ENCODE assay signal across 17 cellular contexts in genomic region chr13:35797244-35797643, GRCh38.
A peak's percentile ranks its signal among the peaks of the same experiment; 100 is the strongest.
DNase-seq lines count a peak whose midpoint lies in the region; ATAC-seq and TF ChIP-seq lines count a peak whose summit lies in the region.
"Had no signal": no experiment of that assay in that cellular context is flagged by ENCODE, and none has a peak within 500 bp of the region (broad histone marks: within the 10 kb centered on the region; RNA-seq: fewer than 3 reads in every experiment).

No MANE protein-coding gene starts in this region.

- no peak for ATAC-seq in activated naive CD8-positive, alpha-beta T cell treated with anti-CD3 and anti-CD28 coated beads, Interleukin-2, amount 50 U/mL, for 24 hours

- no peaks in the 10 kb centered on the region for H3K9me3 Mint-ChIP-seq in activated naive CD8-positive, alpha-beta T cell treated with anti-CD3 and anti-CD28 coated beads for 36 hours
- no peaks in the 10 kb centered on the region for H3K9me3 Mint-ChIP-seq in activated naive CD8-positive, alpha-beta T cell treated with anti-CD3 and anti-CD28 coated beads, Interleukin-2, amount 50 U/mL, for 24 hours
- no peaks in the 10 kb centered on the region for H3K9me3 Mint-ChIP-seq in nephron progenitor cell
- H3K9me3 Mint-ChIP-seq: HFFc6 had no signal

- peak overlapping the region; percentile 58 for H3K27ac Mint-ChIP-seq in activated naive CD8-positive, alpha-beta T cell treated with anti-CD3 and anti-CD28 coated beads for 36 hours
- no peak overlapping the region for H3K27ac Mint-ChIP-seq in activated naive CD8-positive, alpha-beta T cell treated with anti-CD3 and anti-CD28 coated beads, Interleukin-2, amount 50 U/mL, for 24 hours
- peak overlapping the region; percentile 52 for H3K27ac Mint-ChIP-seq in nephron progenitor cell
- H3K27ac Mint-ChIP-seq: HFFc6 had no signal

- TF ChIP-seq POLR2A in sigmoid colon (IDR thresholded peaks at IDR 0.05), result no peak

- no peaks in the 10 kb centered on the region for H3K36me3 Mint-ChIP-seq in activated naive CD8-positive, alpha-beta T cell treated with anti-CD3 and anti-CD28 coated beads for 36 hours
- H3K36me3 Mint-ChIP-seq in activated naive CD8-positive, alpha-beta T cell treated with anti-CD3 and anti-CD28 coated beads, Interleukin-2, amount 50 U/mL, for 24 hours (ENCODE audit: low read depth), result no peaks in the 10 kb centered on the region
- no peaks in the 10 kb centered on the region for H3K36me3 Mint-ChIP-seq in nephron progenitor cell (ENCODE audit: low read depth)
- H3K36me3 Mint-ChIP-seq: CD8-positive, alpha-beta memory T cell had no signal

- peaks cover 4% of the 10 kb centered on the region for H3K27me3 Mint-ChIP-seq in activated naive CD8-positive, alpha-beta T cell treated with anti-CD3 and anti-CD28 coated beads for 36 hours
- H3K27me3 Mint-ChIP-seq in activated naive CD8-positive, alpha-beta T cell treated with anti-CD3 and anti-CD28 coated beads, Interleukin-2, amount 50 U/mL, for 24 hours, result no peaks in the 10 kb centered on the region
- peaks cover 2% of the 10 kb centered on the region for H3K27me3 Mint-ChIP-seq in nephron progenitor cell (ENCODE audit: low read depth, poor library complexity)
- H3K27me3 Mint-ChIP-seq: CD8-positive, alpha-beta memory T cell had no signal

- H3K4me3 Mint-ChIP-seq in activated naive CD8-positive, alpha-beta T cell treated with anti-CD3 and anti-CD28 coated beads for 36 hours, result no peak overlapping the region
- H3K4me3 Mint-ChIP-seq in activated naive CD8-positive, alpha-beta T cell treated with anti-CD3 and anti-CD28 coated beads, Interleukin-2, amount 50 U/mL, for 24 hours, result no peak overlapping the region
- H3K4me3 Mint-ChIP-seq in nephron progenitor cell, result no peak overlapping the region
- H3K4me3 Mint-ChIP-seq: CD8-positive, alpha-beta memory T cell; HFFc6 had no signal

- H4K20me1 ChIP-seq in hepatocyte (ENCODE audit: insufficient read depth, poor library complexity, severe bottlenecking), result no peaks in the 10 kb centered on the region
- H4K20me1 ChIP-seq: BLaER1 had no signal

- no peaks in the 10 kb centered on the region for H3K4me1 Mint-ChIP-seq in activated naive CD8-positive, alpha-beta T cell treated with anti-CD3 and anti-CD28 coated beads for 36 hours
- no peaks in the 10 kb centered on the region for H3K4me1 Mint-ChIP-seq in activated naive CD8-positive, alpha-beta T cell treated with anti-CD3 and anti-CD28 coated beads, Interleukin-2, amount 50 U/mL, for 24 hours
- peaks cover 28% of the 10 kb centered on the region for H3K4me1 Mint-ChIP-seq in nephron progenitor cell
- H3K4me1 Mint-ChIP-seq: CD8-positive, alpha-beta memory T cell had no signal

- H2AFZ ChIP-seq in hepatocyte, result no peak overlapping the region

- no peaks in the 10 kb centered on the region for H3K79me2 ChIP-seq in hepatocyte

- TF ChIP-seq CTCF in hepatocyte (IDR thresholded peaks at IDR 0.05; ENCODE audit: poor library complexity), result no peak
- no peak for TF ChIP-seq CTCF in nephron progenitor cell (IDR thresholded peaks at IDR 0.05)
- no peak for TF ChIP-seq CTCF in sigmoid colon (IDR thresholded peaks at IDR 0.05)
- TF ChIP-seq CTCF in brain microvascular endothelial cell (IDR thresholded peaks at IDR 0.05; ENCODE audit: low read depth, low read length, missing control alignments), result no peak

- H3K36me3 ChIP-seq in hepatocyte (replicated peaks; ENCODE audit: insufficient read depth, low read depth) (no peaks in the 10 kb centered on the region), sigmoid colon (no peaks in the 10 kb centered on the region), brain microvascular endothelial cell (replicated peaks) (no peaks in the 10 kb centered on the region)
- H3K36me3 ChIP-seq: BLaER1 had no signal

- no peak for DNase-seq in activated naive CD8-positive, alpha-beta T cell treated with anti-CD3 and anti-CD28 coated beads for 36 hours
- DNase-seq in activated naive CD8-positive, alpha-beta T cell treated with anti-CD3 and anti-CD28 coated beads, Interleukin-2, amount 50 U/mL, for 24 hours, result no peak
- DNase-seq in hepatocyte (ENCODE audit: low spot score) (no peak), nephron progenitor cell (no peak), sigmoid colon (no peak), brain microvascular endothelial cell (no peak), cerebellar nuclear complex (lab: John Stamatoyannopoulos, UW) (no peak), glomerular visceral epithelial cell (ENCODE audit: extremely low spot score) (no peak)
- DNase-seq: 8988T; AML-193; Caco-2; CD8-positive, alpha-beta memory T cell; DND-41; GF-D8; HCEC 1CT; HFFc6 had no signal

- intact Hi-C loops in sigmoid colon (cut with DNase I), result no loop called here

- peak overlapping the region; percentile 17 for H3K27ac ChIP-seq in hepatocyte
- peak overlapping the region in 3 of 4 donors; percentile 5 to 29 (median 23) for H3K27ac ChIP-seq in sigmoid colon
- no peak overlapping the region for H3K27ac ChIP-seq in brain microvascular endothelial cell
- H3K27ac ChIP-seq: BLaER1 had no signal

- H3K9me3 ChIP-seq in hepatocyte (ENCODE audit: low read depth) (no peaks in the 10 kb centered on the region), sigmoid colon (no peaks in the 10 kb centered on the region)
- H3K9me3 ChIP-seq: BLaER1, Caco-2 had no signal

- in situ Hi-C loops in brain microvascular endothelial cell (cut with HindIII; ENCODE audit: low pct_ligation_motif_present, low sequenced_read_pairs), result no loop called here

- H3K27me3 ChIP-seq in hepatocyte, result no peaks in the 10 kb centered on the region
- no peaks in the 10 kb centered on the region for H3K27me3 ChIP-seq in sigmoid colon
- H3K27me3 ChIP-seq in brain microvascular endothelial cell (replicated peaks), result no peaks in the 10 kb centered on the region
- H3K27me3 ChIP-seq: BLaER1 had no signal

- WGBS in hepatocyte (ENCODE audit: low lambda C conversion rate, missing lambda C conversion rate), result 43% methylated on average over 2 of the region's 2 CpGs
- 66 to 70% methylated on average over 2 of the region's 2 CpGs for WGBS in sigmoid colon, 2 donors

- no peak overlapping the region for H3K4me2 ChIP-seq in hepatocyte
- H3K4me2 ChIP-seq: BLaER1 had no signal

- no peaks in the 10 kb centered on the region for H3K9me2 ChIP-seq in hepatocyte (replicated peaks; ENCODE audit: insufficient read depth)

- no peak overlapping the region for H3K4me3 ChIP-seq in hepatocyte
- H3K4me3 ChIP-seq in sigmoid colon, result no peak overlapping the region
- H3K4me3 ChIP-seq in brain microvascular endothelial cell (ENCODE audit: low read depth, low read length), result no peak overlapping the region
- H3K4me3 ChIP-seq: BLaER1 had no signal

- H3K4me1 ChIP-seq in hepatocyte (ENCODE audit: insufficient read depth) (peaks cover 9% of the 10 kb centered on the region), sigmoid colon (peaks cover 0 to 54% (median 37%) of the 10 kb centered on the region in 4 donors)
- H3K4me1 ChIP-seq: Caco-2 had no signal

- no peak for TF ChIP-seq EP300 in sigmoid colon (IDR thresholded peaks at IDR 0.05)
